ENCODE assay signal across 11 cellular contexts in genomic region chr4:40915318-40916217, GRCh38.
A peak's percentile ranks its signal among the peaks of the same experiment; 100 is the strongest.
DNase-seq lines count a peak whose midpoint lies in the region; ATAC-seq and TF ChIP-seq lines count a peak whose summit lies in the region.
"Had no signal": no experiment of that assay in that cellular context is flagged by ENCODE, and none has a peak within 500 bp of the region (broad histone marks: within the 10 kb centered on the region; RNA-seq: fewer than 3 reads in every experiment).

No MANE protein-coding gene starts in this region.

- TF ChIP-seq CTCF in C4-2B (conservative IDR thresholded peaks at IDR 0.05) (no peak), brain (conservative IDR thresholded peaks at IDR 0.05) (no peak), psoas muscle (IDR thresholded peaks at IDR 0.05) (no peak)

- H3K9me3 ChIP-seq in psoas muscle = no peaks in the 10 kb centered on the region

- WGBS in psoas muscle, 3 donors = 71 to 82% (median 76%) methylated on average over 12 of the region's 12 CpGs

- peaks cover 29% of the 10 kb centered on the region for H3K4me1 Mint-ChIP-seq in brain

- peaks cover 0 to 19% (median 4%) of the 10 kb centered on the region in 5 experiments for H3K9me3 Mint-ChIP-seq in brain

- ATAC-seq in psoas muscle = no peak
- ATAC-seq in HG02610 (IDR thresholded peaks at IDR 0.05; ENCODE audit: unreplicated experiment) = no peak
- ATAC-seq in HG02852 (IDR thresholded peaks at IDR 0.05; ENCODE audit: unreplicated experiment) = no peak
- no peak for ATAC-seq in GM19351 (IDR thresholded peaks at IDR 0.05; ENCODE audit: unreplicated experiment)

- peak; percentile 60 for DNase-seq in HK-2 (ENCODE audit: unreplicated experiment)
- DNase-seq in psoas muscle = no peak
- no peak for DNase-seq in NCI-H1048 (lab: John Stamatoyannopoulos, UW)
- DNase-seq: cortex of kidney, DND-41, NCI-H1694 had no signal

- H3K27me3 ChIP-seq in psoas muscle (ENCODE audit: insufficient read depth in 3 of 3, low read length in 2 of 3) = no peaks in the 10 kb centered on the region

- peak overlapping the region in 4 of 5 experiments; percentile 65 to 79 (median 74) for H3K27ac Mint-ChIP-seq in brain

- no peaks in the 10 kb centered on the region for H3K36me3 ChIP-seq in psoas muscle (ENCODE audit: insufficient read depth in 1 of 2, low read depth in 1 of 2)

- no peak overlapping the region for H3K4me3 Mint-ChIP-seq in brain

- H3K4me3 ChIP-seq in psoas muscle = no peak overlapping the region

- peaks cover 37% of the 10 kb centered on the region for H3K4me1 ChIP-seq in psoas muscle

- H3K27ac ChIP-seq in C4-2B = peak overlapping the region; percentile 38
- H3K27ac ChIP-seq in psoas muscle = peak overlapping the region; percentile 81

- intact Hi-C loops in psoas muscle (cut with DNase I) = loop anchor here in 1 of 2 donors (5.0 kb wide), 3 partner anchors 73 to 302 kb away; no protein-coding TSS in a partner anchor

- H3K36me3 Mint-ChIP-seq in brain = peaks cover 41% of the 10 kb centered on the region

- peaks cover 3% of the 10 kb centered on the region for H3K27me3 Mint-ChIP-seq in brain
